In the genomic region with DNA sequence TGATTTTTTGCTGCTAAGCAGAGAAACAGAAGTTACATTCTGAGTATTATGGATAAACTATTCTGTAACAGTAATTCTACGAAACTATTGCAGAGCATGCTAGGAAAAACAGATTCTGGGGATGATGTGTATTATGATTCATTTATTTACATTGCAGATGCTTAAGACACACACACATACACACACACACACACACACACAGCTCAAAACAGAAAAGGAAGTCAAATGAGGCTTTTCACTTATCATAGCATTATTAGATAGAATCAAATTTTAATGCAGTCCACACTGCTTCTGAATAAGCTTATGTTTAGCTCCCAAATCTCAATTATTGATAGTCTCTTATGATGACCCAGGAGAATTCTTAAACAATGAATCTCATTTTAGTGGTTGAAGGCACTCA, we compare ENCODE assay signal across 20 cellular contexts.
DNase-seq lines count a peak whose midpoint lies in the region; ATAC-seq and TF ChIP-seq lines count a peak whose summit lies in the region.
"Had no signal": no experiment of that assay in that cellular context is flagged by ENCODE, and none has a peak within 500 bp of the region (broad histone marks: within the 10 kb centered on the region; RNA-seq: fewer than 3 reads in every experiment).

No MANE protein-coding gene starts in this region.

- no peaks in the 10 kb centered on the region for H3K36me3 Mint-ChIP-seq in Calu3 (ENCODE audit: insufficient read depth, unreplicated experiment)
- H3K36me3 Mint-ChIP-seq in glutamatergic neuron (ENCODE audit: unreplicated experiment), result no peaks in the 10 kb centered on the region
- H3K36me3 Mint-ChIP-seq: activated CD4-positive, alpha-beta memory T cell treated with anti-CD3 and anti-CD28 coated beads for 36 hours; activated naive CD8-positive, alpha-beta T cell; IgD-negative memory B cell had no signal

- H2BK15ac ChIP-seq in IMR-90 (ENCODE audit: low read depth, low read length), result no peak overlapping the region

- in situ Hi-C loops in IMR-90 (cut with MboI; ENCODE audit: low sequenced_read_pairs), result loop anchor here (25.0 kb wide), 1 partner anchor 1025 kb away; no protein-coding TSS in a partner anchor
- in situ Hi-C loops in mammary epithelial cell (cut with MboI; ENCODE audit: low sequenced_read_pairs in 2 of 2), result loop anchor here (25.0 kb wide), 2 partner anchors 1025 to 1375 kb away; no protein-coding TSS in a partner anchor

- no peaks in the 10 kb centered on the region for H4K20me1 ChIP-seq in IMR-90 (ENCODE audit: insufficient read depth, low read length)
- H4K20me1 ChIP-seq in mammary epithelial cell (ENCODE audit: insufficient read depth, low read length), result no peaks in the 10 kb centered on the region

- TF ChIP-seq RAD21 in IMR-90 (IDR thresholded peaks at IDR 0.05; ENCODE audit: low read length), result no peak

- H2AK9ac ChIP-seq in IMR-90 (replicated peaks; ENCODE audit: low read depth, low read length, poor library complexity), result no peak overlapping the region

- no peaks in the 10 kb centered on the region for H3K79me1 ChIP-seq in IMR-90 (ENCODE audit: low read depth in 1 of 2, low read length in 2 of 2)

- H3K4me2 ChIP-seq in IMR-90 (ENCODE audit: low read depth, low read length) (no peak overlapping the region), mammary epithelial cell (ENCODE audit: insufficient read depth, low read depth, low read length) (no peak overlapping the region)

- no peak overlapping the region for H3K18ac ChIP-seq in IMR-90 (ENCODE audit: low read depth, low read length)

- H3K4me1 Mint-ChIP-seq in Calu3 (ENCODE audit: low read depth, unreplicated experiment) (no peaks in the 10 kb centered on the region), glutamatergic neuron (ENCODE audit: low read depth, unreplicated experiment) (peaks cover 15% of the 10 kb centered on the region)
- H3K4me1 Mint-ChIP-seq: central memory CD8-positive, alpha-beta T cell; IgD-negative memory B cell had no signal

- H3K27ac Mint-ChIP-seq in Calu3 (ENCODE audit: unreplicated experiment) (no peak overlapping the region), glutamatergic neuron (ENCODE audit: unreplicated experiment) (peak overlapping the region; percentile 52)
- H3K27ac Mint-ChIP-seq: activated CD4-positive, alpha-beta memory T cell treated with anti-CD3 and anti-CD28 coated beads for 36 hours; activated naive CD8-positive, alpha-beta T cell; activated T-cell treated with anti-CD3 and anti-CD28 coated beads, Interleukin-2, amount 50 U/mL, for 72 hours; IgD-negative memory B cell had no signal

- no peak overlapping the region for H4K8ac ChIP-seq in IMR-90 (ENCODE audit: low read depth in 2 of 2, low read length in 2 of 2)

- no peak overlapping the region for H3K4me3 Mint-ChIP-seq in Calu3 (ENCODE audit: low read depth, unreplicated experiment)
- H3K4me3 Mint-ChIP-seq in glutamatergic neuron (ENCODE audit: unreplicated experiment), result no peak overlapping the region
- H3K4me3 Mint-ChIP-seq: activated CD4-positive, alpha-beta memory T cell treated with anti-CD3 and anti-CD28 coated beads for 36 hours; activated naive CD8-positive, alpha-beta T cell; activated T-cell treated with anti-CD3 and anti-CD28 coated beads, Interleukin-2, amount 50 U/mL, for 72 hours; central memory CD8-positive, alpha-beta T cell; IgD-negative memory B cell had no signal

- H3K9ac ChIP-seq in IMR-90 (ENCODE audit: low read depth, low read length) (no peak overlapping the region), mammary epithelial cell (ENCODE audit: insufficient read depth, low read length) (no peak overlapping the region)

- H4K91ac ChIP-seq in IMR-90 (ENCODE audit: insufficient read depth, low read depth, low read length), result no peak overlapping the region

- no peak overlapping the region for H2BK120ac ChIP-seq in IMR-90 (ENCODE audit: low read depth, low read length)

- TF ChIP-seq POLR2A in IMR-90 (IDR thresholded peaks at IDR 0.05; ENCODE audit: low read depth, low read length), result no peak

- H3K27me3 ChIP-seq in IMR-90 (ENCODE audit: control insufficient read depth, insufficient read depth, low read length) (peaks cover 2% of the 10 kb centered on the region; the same call in 1 of the 2 replicates), mammary epithelial cell (ENCODE audit: insufficient read depth, low read length) (no peaks in the 10 kb centered on the region)
- H3K27me3 ChIP-seq: neutrophil, Peyer's patch, right lobe of liver had no signal

- CTCF ChIA-PET in Calu3 (lab: Charles Lee) (interaction anchor here (0.9 kb wide), 1 partner anchor 12 kb away, joined by 3 read pairs; no protein-coding TSS in a partner anchor), IMR-90 (lab: Yijun Ruan, JAX) (no interaction called here), mammary epithelial cell (lab: Charles Lee; ENCODE audit: low non-redundant PET) (no interaction called here)

- no peaks in the 10 kb centered on the region for H3K9me3 Mint-ChIP-seq in Calu3 (ENCODE audit: low read depth, unreplicated experiment)
- H3K9me3 Mint-ChIP-seq in glutamatergic neuron (ENCODE audit: unreplicated experiment), result peaks cover 3% of the 10 kb centered on the region
- H3K9me3 Mint-ChIP-seq: activated CD4-positive, alpha-beta memory T cell treated with anti-CD3 and anti-CD28 coated beads for 36 hours; activated T-cell treated with anti-CD3 and anti-CD28 coated beads, Interleukin-2, amount 50 U/mL, for 72 hours had no signal

- H2AFZ ChIP-seq in IMR-90 (replicated peaks; ENCODE audit: low read length, poor library complexity), result no peak overlapping the region
- H2AFZ ChIP-seq in mammary epithelial cell (ENCODE audit: low read depth, low read length), result no peak overlapping the region

- H3K27me3 Mint-ChIP-seq in Calu3 (ENCODE audit: unreplicated experiment) (no peaks in the 10 kb centered on the region), glutamatergic neuron (ENCODE audit: unreplicated experiment) (peaks cover 4% of the 10 kb centered on the region)
- H3K27me3 Mint-ChIP-seq: activated CD4-positive, alpha-beta memory T cell treated with anti-CD3 and anti-CD28 coated beads for 36 hours; activated naive CD8-positive, alpha-beta T cell; central memory CD8-positive, alpha-beta T cell; IgD-negative memory B cell had no signal

- H3K4ac ChIP-seq in IMR-90 (ENCODE audit: low read depth, low read length), result no peak overlapping the region; the same call in 1 of the 2 replicates

- H3K9me1 ChIP-seq in IMR-90 (ENCODE audit: insufficient read depth, low read length), result peaks cover 3% of the 10 kb centered on the region; the same call in 1 of the 2 replicates

- dilution Hi-C loops in IMR-90 (cut with HindIII; ENCODE audit: low sequenced_read_pairs, unreplicated experiment) (no loop called here), mammary epithelial cell (cut with HindIII; ENCODE audit: low sequenced_read_pairs) (no loop called here)

- TF ChIP-seq CTCF in Calu3 (IDR thresholded peaks at IDR 0.05; ENCODE audit: unreplicated experiment) (no peak), IMR-90 (conservative IDR thresholded peaks at IDR 0.05; ENCODE audit: low read depth, low read length) (no peak), mammary epithelial cell (conservative IDR thresholded peaks at IDR 0.05 in 1 of 2, IDR thresholded peaks at IDR 0.05 in 1 of 2; ENCODE audit: extremely low read depth in 1 of 2, insufficient read depth in 1 of 2, low read depth in 1 of 2, low read length in 2 of 2) (no peak), glutamatergic neuron (IDR thresholded peaks at IDR 0.05; ENCODE audit: partially characterized antibody, unreplicated experiment) (no peak)

- no CpG with 5 or more reads among the region's 1 CpG for WGBS in IMR-90 (ENCODE audit: extremely low coverage in 2 of 2, insufficient read length in 1 of 2), 2 experiments
- WGBS in mammary epithelial cell (ENCODE audit: low coverage, missing lambda C conversion rate), result 92% methylated on average over 1 of the region's 1 CpG

- H2BK5ac ChIP-seq in IMR-90 (ENCODE audit: low read depth, low read length, poor library complexity, severe bottlenecking), result no peak overlapping the region

- peak; percentile 17 for DNase-seq in Calu3
- peak; percentile 85 for DNase-seq in IMR-90
- peak; percentile 59 for DNase-seq in mammary epithelial cell
- no peak for DNase-seq in glutamatergic neuron
- DNase-seq in NOMO-1 treated with dmso at 0.1 percent for 144 hours (lab: John Stamatoyannopoulos, UW; ENCODE audit: unreplicated experiment), result no peak
- no peak for DNase-seq in NCI-H510A treated with DMSO at 0.1 percent for 48 hours (lab: John Stamatoyannopoulos, UW)
- no peak for DNase-seq in SW 1271 (lab: John Stamatoyannopoulos, UW)
- DNase-seq: activated CD4-positive, alpha-beta memory T cell treated with anti-CD3 and anti-CD28 coated beads for 36 hours; activated T-cell treated with anti-CD3 and anti-CD28 coated beads, Interleukin-2, amount 50 U/mL, for 72 hours; hippocampal formation; NCI-H748 treated with DMSO at 0.1 percent for 48 hours; Peyer's patch; right lobe of liver; substantia nigra had no signal

- no peak overlapping the region for H3K23ac ChIP-seq in IMR-90 (ENCODE audit: low read depth, low read length)

- H2AK5ac ChIP-seq in IMR-90 (ENCODE audit: low read depth, low read length), result no peak overlapping the region

- H2BK20ac ChIP-seq in IMR-90 (ENCODE audit: low read depth, low read length), result no peak overlapping the region

- BruUV-seq in Calu3 (replicated peaks; lab: Mats Ljungman, UMichigan) (no TSS peak), IMR-90 (replicated peaks; lab: Mats Ljungman, UMichigan) (no TSS peak), mammary epithelial cell (replicated peaks; lab: Mats Ljungman, UMichigan) (no TSS peak)

- H3K36me3 ChIP-seq in IMR-90 (ENCODE audit: control insufficient read depth, insufficient read depth, low read length), result no peaks in the 10 kb centered on the region
- H3K36me3 ChIP-seq in mammary epithelial cell (ENCODE audit: insufficient read depth, low read length), result no peaks in the 10 kb centered on the region
- H3K36me3 ChIP-seq: neutrophil, Peyer's patch, right lobe of liver had no signal

- no peak overlapping the region for H4K5ac ChIP-seq in IMR-90 (ENCODE audit: low read depth, low read length)

- H3K4me3 ChIP-seq in IMR-90 (ENCODE audit: insufficient read depth, low read depth, low read length) (no peak overlapping the region), mammary epithelial cell (replicated peaks in 1 of 3; ENCODE audit: insufficient read depth in 1 of 3, low read depth in 2 of 3, low read length in 3 of 3) (no peak overlapping the region)
- H3K4me3 ChIP-seq: Peyer's patch, right lobe of liver had no signal

- H3K4me1 ChIP-seq in IMR-90 (ENCODE audit: control insufficient read depth, insufficient read depth, low read length), result no peaks in the 10 kb centered on the region
- no peaks in the 10 kb centered on the region for H3K4me1 ChIP-seq in mammary epithelial cell (ENCODE audit: insufficient read depth, low read length)
- H3K4me1 ChIP-seq: Peyer's patch, right lobe of liver had no signal

- POLR2A ChIA-PET in IMR-90 (lab: Charles Lee; ENCODE audit: unreplicated experiment), result no interaction called here

- intact Hi-C loops in Calu3 (cut with micrococcal nuclease; ENCODE audit: unreplicated experiment) (no loop called here), IMR-90 (cut with micrococcal nuclease) (no loop called here), mammary epithelial cell (cut with micrococcal nuclease) (no loop called here)

- H3K79me2 ChIP-seq in mammary epithelial cell (ENCODE audit: insufficient read depth, low read length), result no peaks in the 10 kb centered on the region

- no peak overlapping the region for H3K27ac ChIP-seq in IMR-90 (ENCODE audit: insufficient read depth, low read length)
- H3K27ac ChIP-seq in mammary epithelial cell (ENCODE audit: insufficient read depth, low read depth, low read length), result no peak overlapping the region
- H3K27ac ChIP-seq: neutrophil, Peyer's patch, right lobe of liver, VCaP had no signal

- ATAC-seq in IMR-90 (ENCODE audit: low read depth) (peak; percentile 66), GM18907 (IDR thresholded peaks at IDR 0.05; ENCODE audit: unreplicated experiment) (no peak)
- ATAC-seq: activated T-cell treated with anti-CD3 and anti-CD28 coated beads, Interleukin-2, amount 50 U/mL, for 72 hours; right lobe of liver had no signal

- no peaks in the 10 kb centered on the region for H3K9me3 ChIP-seq in IMR-90 (ENCODE audit: control insufficient read depth, insufficient read depth, low read length)
- no peaks in the 10 kb centered on the region for H3K9me3 ChIP-seq in mammary epithelial cell (replicated peaks; ENCODE audit: insufficient read depth, low read length)
- H3K9me3 ChIP-seq: neutrophil, Peyer's patch, right lobe of liver had no signal

- no peak overlapping the region for H3K56ac ChIP-seq in IMR-90 (ENCODE audit: extremely low read depth, insufficient read depth, low read length)

- no peak overlapping the region for H3K14ac ChIP-seq in IMR-90 (replicated peaks; ENCODE audit: low read depth, low read length)

Comparison
In these comparisons a context has a peak if more than half of its experiments do, and no peak if none do; other contexts are left out.
1. DNase-seq: peak in Calu3 (single experiment), IMR-90 (single experiment) and mammary epithelial cell (single experiment); none in glutamatergic neuron (single experiment), NOMO-1 treated with dmso at 0.1 percent for 144 hours (single experiment), NCI-H510A treated with DMSO at 0.1 percent for 48 hours (single experiment) and SW 1271 (0 of 2).